ENCODE assay signal across 20 cellular contexts in genomic region chr1:238399558-238399957, GRCh38.
DNase-seq lines count a peak whose midpoint lies in the region; ATAC-seq and TF ChIP-seq lines count a peak whose summit lies in the region.
"Had no signal": no experiment of that assay in that cellular context is flagged by ENCODE, and none has a peak within 500 bp of the region (broad histone marks: within the 10 kb centered on the region; RNA-seq: fewer than 3 reads in every experiment).

No MANE protein-coding gene starts in this region.

- no peaks in the 10 kb centered on the region for H3K9me2 ChIP-seq in GM23338 (ENCODE audit: insufficient read depth)

- H4K8ac ChIP-seq in mesendoderm (ENCODE audit: low read depth, low read length), result no peak overlapping the region

- no peak overlapping the region for H3K18ac ChIP-seq in mesendoderm (ENCODE audit: low read length)

- H3K4me2 ChIP-seq in GM23338 (no peak overlapping the region), mesendoderm (ENCODE audit: low read length) (no peak overlapping the region)

- H3K4me3 ChIP-seq in GM23338, result no peak overlapping the region
- H3K4me3 ChIP-seq in brain microvascular endothelial cell (ENCODE audit: low read depth, low read length), result no peak overlapping the region
- no peak overlapping the region for H3K4me3 ChIP-seq in mesendoderm (ENCODE audit: low read length)
- H3K4me3 ChIP-seq in heart right ventricle, result no peak overlapping the region
- H3K4me3 ChIP-seq: adrenal gland, left lung, sigmoid colon had no signal

- ATAC-seq in GM23338 (peak; percentile 55), heart right ventricle (no peak)
- ATAC-seq: left lung had no signal

- intact Hi-C loops in posterior vena cava (cut with DNase I), result no loop called here
- intact Hi-C loops in heart right ventricle (cut with DNase I), result no loop called here

- H2BK5ac ChIP-seq in mesendoderm (ENCODE audit: low read length), result no peak overlapping the region

- peaks cover 2% of the 10 kb centered on the region for H3K4me1 Mint-ChIP-seq in GM23338

- no peaks in the 10 kb centered on the region for H3K36me3 Mint-ChIP-seq in GM23338 (ENCODE audit: low read depth)

- H3K79me2 ChIP-seq in GM23338 (replicated peaks; ENCODE audit: insufficient read depth), result no peaks in the 10 kb centered on the region
- H3K79me2 ChIP-seq in mesendoderm (ENCODE audit: control insufficient read depth, insufficient read depth, low read length), result no peaks in the 10 kb centered on the region

- H3K23ac ChIP-seq in mesendoderm (ENCODE audit: low read length), result no peak overlapping the region

- no peak overlapping the region for H3K56ac ChIP-seq in mesendoderm (ENCODE audit: low read length)

- H3K27me3 ChIP-seq in GM23338 (ENCODE audit: insufficient read depth) (no peaks in the 10 kb centered on the region), brain microvascular endothelial cell (replicated peaks) (no peaks in the 10 kb centered on the region), mesendoderm (ENCODE audit: insufficient read depth, low read length, poor library complexity) (no peaks in the 10 kb centered on the region), heart right ventricle (no peaks in the 10 kb centered on the region)
- H3K27me3 ChIP-seq: adrenal gland, left lung, sigmoid colon had no signal

- no peak overlapping the region for H3K4me3 Mint-ChIP-seq in GM23338

- H3K27me3 Mint-ChIP-seq in GM23338 (ENCODE audit: insufficient read depth, low read depth, poor library complexity), result no peaks in the 10 kb centered on the region

- no peak overlapping the region for H3K9ac ChIP-seq in mesendoderm (ENCODE audit: low read length)

- H3K79me1 ChIP-seq in mesendoderm (ENCODE audit: low read length), result no peaks in the 10 kb centered on the region

- H2AFZ ChIP-seq in GM23338, result no peak overlapping the region

- H2BK120ac ChIP-seq in mesendoderm (ENCODE audit: low read depth, low read length), result no peak overlapping the region

- H3K9me3 Mint-ChIP-seq in GM23338, result no peaks in the 10 kb centered on the region; the same call in 2 of the 3 replicates

- peaks cover 0 to 5% (median 0%) of the 10 kb centered on the region in 11 donors for H3K9me3 ChIP-seq in heart right ventricle
- H3K9me3 ChIP-seq: adrenal gland, left lung, sigmoid colon had no signal

- no peak overlapping the region for H2BK15ac ChIP-seq in mesendoderm (replicated peaks; ENCODE audit: low read depth)

- H3F3A ChIP-seq in GM23338 (replicated peaks; ENCODE audit: low read depth), result no peaks in the 10 kb centered on the region

- H4K20me1 ChIP-seq in GM23338 (replicated peaks; ENCODE audit: insufficient read depth), result no peaks in the 10 kb centered on the region

- no peaks in the 10 kb centered on the region for H3K36me3 ChIP-seq in GM23338 (ENCODE audit: insufficient read depth)
- no peaks in the 10 kb centered on the region for H3K36me3 ChIP-seq in brain microvascular endothelial cell (replicated peaks)
- no peaks in the 10 kb centered on the region for H3K36me3 ChIP-seq in mesendoderm (ENCODE audit: control insufficient read depth, insufficient read depth, low read length)
- H3K36me3 ChIP-seq in heart right ventricle, result no peaks in the 10 kb centered on the region
- H3K36me3 ChIP-seq: adrenal gland, left lung, sigmoid colon had no signal

- no peak overlapping the region for H2AK5ac ChIP-seq in mesendoderm (ENCODE audit: low read length)

- H3K27ac Mint-ChIP-seq in GM23338, result no peak overlapping the region

- no peak overlapping the region for H3K4ac ChIP-seq in mesendoderm (ENCODE audit: low read depth, low read length)

- no CpG with 5 or more reads among the region's 4 CpGs for WGBS in mesendoderm (ENCODE audit: extremely low coverage, insufficient coverage, low lambda C conversion rate)
- WGBS in heart right ventricle, 2 donors, result 84 to 88% methylated on average over 4 of the region's 4 CpGs

- TF ChIP-seq CTCF in GM23338 (conservative IDR thresholded peaks at IDR 0.05; ENCODE audit: low read depth in 2 of 2) (peak; percentile 60 to 63), brain microvascular endothelial cell (IDR thresholded peaks at IDR 0.05; ENCODE audit: low read depth, low read length, missing control alignments) (peak; percentile 44), heart right ventricle (IDR thresholded peaks at IDR 0.05) (no peak)

- 0 out of 2 replicates have a peak, but pooled peaks cover under 1% of the 10 kb centered on the region for H3K4me1 ChIP-seq in GM23338 (ENCODE audit: insufficient read depth)
- no peaks in the 10 kb centered on the region for H3K4me1 ChIP-seq in mesendoderm (ENCODE audit: control insufficient read depth, low read depth, low read length)
- H3K4me1 ChIP-seq in heart right ventricle, result no peaks in the 10 kb centered on the region
- H3K4me1 ChIP-seq: adrenal gland, left lung, sigmoid colon had no signal

- in situ Hi-C loops in brain microvascular endothelial cell (cut with HindIII; ENCODE audit: low pct_ligation_motif_present, low sequenced_read_pairs), result no loop called here

- H4K5ac ChIP-seq in mesendoderm (ENCODE audit: low read length), result no peak overlapping the region

- no peak overlapping the region for H3K27ac ChIP-seq in GM23338 (ENCODE audit: low read depth)
- no peak overlapping the region for H3K27ac ChIP-seq in brain microvascular endothelial cell
- H3K27ac ChIP-seq in mesendoderm (ENCODE audit: low read depth, low read length), result no peak overlapping the region
- no peak overlapping the region for H3K27ac ChIP-seq in heart right ventricle
- H3K27ac ChIP-seq: adrenal gland, left lung, sigmoid colon had no signal

- DNase-seq in GM23338 (ENCODE audit: low spot score) (peak; percentile 50), NCI-H82 treated with DMSO at 0.1 percent for 48 hours (lab: John Stamatoyannopoulos, UW; ENCODE audit: unreplicated experiment) (peak; percentile 8), brain microvascular endothelial cell (no peak), mesendoderm (peak; percentile 33), posterior vena cava (ENCODE audit: low spot score) (no peak), heart right ventricle (no peak)
- no peak for DNase-seq in stimulated activated CD4-positive, alpha-beta T cell treated with anti-CD3 and anti-CD28 coated beads, Interleukin-12 subunit alpha, Interleukin-12 subunit beta, amount 100 ng/mL, for 4 hours
- DNase-seq: activated CD4-positive, alpha-beta T cell treated with anti-CD3 and anti-CD28 coated beads for 1 hour; activated effector memory CD4-positive, alpha-beta T cell treated with Interleukin-2 at 50 U/mL for 16 hours; adrenal gland; COR-L47; effector memory CD4-positive, alpha-beta T cell; GF-D8; Karpas-422; left lung; nucleus accumbens; SHP77; sigmoid colon; stimulated activated CD4-positive, alpha-beta T cell treated with anti-CD3 and anti-CD28 coated beads, Interleukin-2, amount 100 ng/mL, for 24 hours; T-helper 2 cell had no signal

TF ChIP-seq in GM23338, 12 proteins besides CTCF, POLR2A, EP300 and RAD21 (continues in another document):
- TF ChIP-seq EZH2phosphoT487 (IDR thresholded peaks at IDR 0.05; ENCODE audit: unreplicated experiment) (no peak), EZH2 (IDR thresholded peaks at IDR 0.05; ENCODE audit: low read depth, unreplicated experiment) (no peak), POLR2AphosphoS5 (IDR thresholded peaks at IDR 0.05; ENCODE audit: low read depth) (no peak), ZNF331 (CRISPR knock-in tag; IDR thresholded peaks at IDR 0.05; ENCODE audit: low read depth) (no peak), CREB1 (CRISPR knock-in tag; IDR thresholded peaks at IDR 0.05; ENCODE audit: low read depth) (no peak), JUNB (IDR thresholded peaks at IDR 0.05; ENCODE audit: unreplicated experiment) (no peak), REST (IDR thresholded peaks at IDR 0.05; ENCODE audit: unreplicated experiment) (no peak), STAT1 (IDR thresholded peaks at IDR 0.05; ENCODE audit: unreplicated experiment) (no peak), ETS1 (IDR thresholded peaks at IDR 0.05) (no peak), NANOG (IDR thresholded peaks at IDR 0.05; ENCODE audit: borderline replicate concordance) (no peak), ZNF114 (CRISPR knock-in tag; IDR thresholded peaks at IDR 0.05) (no peak)

Comparison
In these comparisons a context has a peak if more than half of its experiments do, and no peak if none do; other contexts are left out.
1. DNase-seq: peak in GM23338 (single experiment), NCI-H82 treated with DMSO at 0.1 percent for 48 hours (single experiment) and mesendoderm (single experiment); none in brain microvascular endothelial cell (single experiment), stimulated activated CD4-positive, alpha-beta T cell treated with anti-CD3 and anti-CD28 coated beads, Interleukin-12 subunit alpha, Interleukin-12 subunit beta, amount 100 ng/mL, for 4 hours (single experiment), posterior vena cava (single experiment) and heart right ventricle (0 of 2).
2. CTCF ChIP-seq: peak in GM23338 (2 of 2) and brain microvascular endothelial cell (single experiment); none in heart right ventricle (0 of 9).